Comparison of ENCODE assay signal across 11 cellular contexts in the genomic region with DNA sequence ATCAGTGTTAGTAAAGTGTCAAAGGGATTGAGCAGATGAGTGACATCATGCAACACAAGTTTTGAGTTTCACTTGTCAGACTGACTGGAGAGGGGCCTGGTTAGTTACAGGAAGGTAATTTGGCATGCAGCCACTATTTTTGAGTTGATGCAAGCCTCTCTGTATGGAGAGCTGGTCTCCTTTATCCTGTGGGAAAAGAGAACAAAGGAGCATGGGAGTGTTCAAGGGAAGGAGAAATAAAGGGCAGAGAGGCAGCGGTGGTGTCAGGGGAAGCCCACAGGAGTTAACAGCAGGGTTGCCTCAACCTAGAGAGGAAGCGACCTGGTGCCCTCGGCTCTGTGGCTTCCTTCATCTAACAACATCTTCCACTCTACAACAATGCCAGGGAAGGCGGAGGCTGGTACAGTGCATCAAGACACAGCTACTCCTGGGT. TPM values are rescaled to one million over a fixed set of nuclear protein-coding genes. Genes with fewer than 3 reads are reported as not detected.
A peak's percentile ranks its signal among the peaks of the same experiment; 100 is the strongest.
DNase-seq lines count a peak whose midpoint lies in the region; ATAC-seq and TF ChIP-seq lines count a peak whose summit lies in the region.
"Had no signal": no experiment of that assay in that cellular context is flagged by ENCODE, and none has a peak within 500 bp of the region (broad histone marks: within the 10 kb centered on the region; RNA-seq: fewer than 3 reads in every experiment).

No MANE protein-coding gene starts in this region.

- H3K4me3 ChIP-seq in heart left ventricle, result peak overlapping the region in 1 of 12 donors; percentile 38
- H3K4me3 ChIP-seq: body of pancreas, right lobe of liver had no signal

- peak overlapping the region; percentile 98 for H3K27ac Mint-ChIP-seq in activated naive CD4-positive, alpha-beta T cell treated with anti-CD3 and anti-CD28 coated beads, Interleukin-2, amount 10 ng/mL, durations not matched to agents 7 days and 5 days
- H3K27ac Mint-ChIP-seq in stimulated activated effector memory CD8-positive, alpha-beta T cell treated with anti-CD3 and anti-CD28 coated beads, Interleukin-12 subunit alpha, Interleukin-12 subunit beta, amount 100 ng/mL, for 72 hours, result peak overlapping the region; percentile 96

- no peaks in the 10 kb centered on the region for H3K27me3 Mint-ChIP-seq in activated naive CD4-positive, alpha-beta T cell treated with anti-CD3 and anti-CD28 coated beads, Interleukin-2, amount 10 ng/mL, durations not matched to agents 7 days and 5 days

- peaks cover 0 to 5% (median 0%) of the 10 kb centered on the region in 12 donors for H3K9me3 ChIP-seq in heart left ventricle
- H3K9me3 ChIP-seq: body of pancreas, right lobe of liver had no signal

- H3K4me1 Mint-ChIP-seq in activated naive CD4-positive, alpha-beta T cell treated with anti-CD3 and anti-CD28 coated beads, Interleukin-2, amount 10 ng/mL, durations not matched to agents 7 days and 5 days, result peaks cover 85% of the 10 kb centered on the region
- H3K4me1 Mint-ChIP-seq in stimulated activated effector memory CD8-positive, alpha-beta T cell treated with anti-CD3 and anti-CD28 coated beads, Interleukin-12 subunit alpha, Interleukin-12 subunit beta, amount 100 ng/mL, for 72 hours, result peaks cover 68% of the 10 kb centered on the region

- DNase-seq in NCI-H1105 treated with DMSO at 0.1 percent for 48 hours (lab: John Stamatoyannopoulos, UW) (peak; percentile 33), NCI-H1105 (lab: John Stamatoyannopoulos, UW) (no peak), heart left ventricle (no peak), epidermal melanocyte (ENCODE audit: insufficient read length, low spot score) (no peak), NCI-H1436 treated with DMSO at 0.1 percent for 48 hours (lab: John Stamatoyannopoulos, UW) (no peak)
- peak; percentile 53 to 60 for DNase-seq in activated CD4-positive, alpha-beta T cell treated with anti-CD3 and anti-CD28 coated beads for 4 hours
- peak; percentile 69 for DNase-seq in activated naive CD4-positive, alpha-beta T cell treated with anti-CD3 and anti-CD28 coated beads, Interleukin-2, amount 10 ng/mL, durations not matched to agents 7 days and 5 days
- peak in 1 of 2 donors; percentile 76 for DNase-seq in stimulated activated effector memory CD8-positive, alpha-beta T cell treated with anti-CD3 and anti-CD28 coated beads, Interleukin-12 subunit alpha, Interleukin-12 subunit beta, amount 100 ng/mL, for 72 hours (ENCODE audit: low spot score in 2 of 2)
- DNase-seq: right lobe of liver had no signal

- H3K36me3 Mint-ChIP-seq in activated naive CD4-positive, alpha-beta T cell treated with anti-CD3 and anti-CD28 coated beads, Interleukin-2, amount 10 ng/mL, durations not matched to agents 7 days and 5 days, result peaks cover 46% of the 10 kb centered on the region
- H3K36me3 Mint-ChIP-seq in stimulated activated effector memory CD8-positive, alpha-beta T cell treated with anti-CD3 and anti-CD28 coated beads, Interleukin-12 subunit alpha, Interleukin-12 subunit beta, amount 100 ng/mL, for 72 hours, result peaks cover 76% of the 10 kb centered on the region

- no peaks in the 10 kb centered on the region for H3K36me3 ChIP-seq in heart left ventricle
- H3K36me3 ChIP-seq: right lobe of liver had no signal

- peak overlapping the region; percentile 83 for H3K4me3 Mint-ChIP-seq in activated naive CD4-positive, alpha-beta T cell treated with anti-CD3 and anti-CD28 coated beads, Interleukin-2, amount 10 ng/mL, durations not matched to agents 7 days and 5 days
- peak overlapping the region; percentile 85 for H3K4me3 Mint-ChIP-seq in stimulated activated effector memory CD8-positive, alpha-beta T cell treated with anti-CD3 and anti-CD28 coated beads, Interleukin-12 subunit alpha, Interleukin-12 subunit beta, amount 100 ng/mL, for 72 hours

- ATAC-seq in stimulated activated effector memory CD8-positive, alpha-beta T cell treated with anti-CD3 and anti-CD28 coated beads, Interleukin-12 subunit alpha, Interleukin-12 subunit beta, amount 100 ng/mL, for 72 hours, result peak; percentile 47
- no peak for ATAC-seq in heart left ventricle
- ATAC-seq: body of pancreas had no signal

- WGBS in heart left ventricle, 4 donors, result 58 to 72% (median 64%) methylated on average over 4 of the region's 4 CpGs

- peak overlapping the region in 1 of 12 donors; percentile 78 for H3K27ac ChIP-seq in heart left ventricle
- H3K27ac ChIP-seq: body of pancreas, right lobe of liver had no signal

- intact Hi-C loops in heart left ventricle (cut with DNase I), result no loop called here

- no peak for TF ChIP-seq CTCF in heart left ventricle (IDR thresholded peaks at IDR 0.05)

- no peak for TF ChIP-seq POLR2A in heart left ventricle (IDR thresholded peaks at IDR 0.05)

- peaks cover 0 to 23% (median 0%) of the 10 kb centered on the region in 12 donors for H3K4me1 ChIP-seq in heart left ventricle
- H3K4me1 ChIP-seq: body of pancreas, right lobe of liver had no signal

- H3K27me3 ChIP-seq in heart left ventricle, result no peaks in the 10 kb centered on the region
- H3K27me3 ChIP-seq: body of pancreas, right lobe of liver had no signal

- CTCF ChIA-PET in activated naive CD4-positive, alpha-beta T cell treated with anti-CD3 and anti-CD28 coated beads, Interleukin-2, amount 10 ng/mL, durations not matched to agents 7 days and 5 days (lab: Charles Lee), result interaction anchor here (0.6 to 5.2 kb wide), 7 partner anchors 9 to 161 kb away, joined by 3 to 28 read pairs (median 5); no protein-coding TSS in a partner anchor

- H3K9me3 Mint-ChIP-seq in activated naive CD4-positive, alpha-beta T cell treated with anti-CD3 and anti-CD28 coated beads, Interleukin-2, amount 10 ng/mL, durations not matched to agents 7 days and 5 days, result peaks cover 10% of the 10 kb centered on the region
- H3K9me3 Mint-ChIP-seq in stimulated activated effector memory CD8-positive, alpha-beta T cell treated with anti-CD3 and anti-CD28 coated beads, Interleukin-12 subunit alpha, Interleukin-12 subunit beta, amount 100 ng/mL, for 72 hours, result peaks cover 4% of the 10 kb centered on the region

RNA-seq across cellular contexts. Expression of gene CTLA4, which starts 2.1 kb away (rescaled TPM):
- total RNA-seq in heart left ventricle, result 1 to 10 TPM in 1 of 9 donors, under 1 TPM in 2, not detected in 6; 0.27 to 1.3 (median 0.50) TPM
- polyA plus RNA-seq in heart left ventricle, result under 1 TPM in 1 of 2 donors, not detected in 1; 0.29 TPM
- total RNA-seq: body of pancreas, epithelial cell of proximal tubule, right lobe of liver had no signal

Comparison
In these comparisons a context has a peak if more than half of its experiments do, and no peak if none do; other contexts are left out.
1. DNase-seq: peak in NCI-H1105 treated with DMSO at 0.1 percent for 48 hours (single experiment), activated CD4-positive, alpha-beta T cell treated with anti-CD3 and anti-CD28 coated beads for 4 hours (2 of 2) and activated naive CD4-positive, alpha-beta T cell treated with anti-CD3 and anti-CD28 coated beads, Interleukin-2, amount 10 ng/mL, durations not matched to agents 7 days and 5 days (single experiment); none in NCI-H1105 (single experiment), heart left ventricle (0 of 5), epidermal melanocyte (single experiment) and NCI-H1436 treated with DMSO at 0.1 percent for 48 hours (single experiment).